25 cellular contexts compared by ENCODE assay signal in the genomic region with DNA sequence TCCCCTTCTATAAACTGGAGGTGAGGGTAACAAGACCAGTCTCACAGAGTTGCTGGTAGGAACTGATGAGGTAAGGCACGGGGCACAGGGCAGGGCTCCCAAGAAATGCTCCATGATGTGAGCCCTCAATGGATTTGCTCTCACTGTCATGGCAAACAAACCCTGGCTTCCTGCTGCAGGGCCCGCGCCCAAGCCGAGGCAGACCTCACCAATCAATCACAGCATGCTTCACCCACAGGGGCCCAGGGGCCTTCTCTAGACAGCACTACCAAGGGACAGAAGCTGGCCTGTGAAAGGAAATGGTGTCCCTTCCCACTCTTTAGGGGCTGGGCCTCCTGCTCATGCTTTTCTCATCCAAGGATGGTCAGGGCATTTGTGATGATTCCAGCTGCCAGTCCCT.
"Had no signal": no experiment of that assay in that cellular context is flagged by ENCODE, and none has a peak within 500 bp of the region (broad histone marks: within the 10 kb centered on the region; RNA-seq: fewer than 3 reads in every experiment).

No MANE protein-coding gene starts in this region.

- H3K79me2 ChIP-seq: hepatocyte had no signal

- H3K4me3 Mint-ChIP-seq: dendritic cell treated with granulocyte-macrophage colony-stimulating factor and Interleukin-4, amounts not matched to agents 40 ng/mL and 50 ng/mL, for 4 days; effector memory CD8-positive, alpha-beta T cell; endodermal cell; mesothelial cell of epicardium had no signal

- H3K27ac Mint-ChIP-seq: dendritic cell treated with granulocyte-macrophage colony-stimulating factor and Interleukin-4, amounts not matched to agents 40 ng/mL and 50 ng/mL, for 4 days; endodermal cell; mesothelial cell of epicardium had no signal

- ATAC-seq: effector memory CD8-positive, alpha-beta T cell; gastrocnemius medialis; left cardiac atrium; left lung; left ventricle myocardium superior; lower lobe of right lung; mucosa of descending colon had no signal

- DNase-seq: colonic mucosa; cortex of kidney; effector CD8-positive, alpha-beta T cell; effector memory CD8-positive, alpha-beta T cell; endodermal cell; erythroblast; esophagus squamous epithelium; foreskin fibroblast; foreskin melanocyte; gastrocnemius medialis; glutamatergic neuron; head of caudate nucleus; left cardiac atrium; left lung; left ventricle myocardium superior; lower lobe of right lung; mesenchymal stem cell; mucosa of descending colon had no signal

- H3K27ac ChIP-seq: colonic mucosa, epithelial cell of prostate, esophagus squamous epithelium, gastrocnemius medialis, hepatocyte, left lung, lower lobe of right lung had no signal

- H3K4me1 ChIP-seq: colonic mucosa, esophagus squamous epithelium, gastrocnemius medialis, left lung, lower lobe of right lung had no signal

- H3K27me3 Mint-ChIP-seq: dendritic cell treated with granulocyte-macrophage colony-stimulating factor and Interleukin-4, amounts not matched to agents 40 ng/mL and 50 ng/mL, for 4 days; effector memory CD8-positive, alpha-beta T cell had no signal

- H2AFZ ChIP-seq: hepatocyte had no signal

- H3K4me2 ChIP-seq: hepatocyte had no signal

- H3K4me1 Mint-ChIP-seq: endodermal cell had no signal

- H3K9me3 ChIP-seq: colonic mucosa, esophagus squamous epithelium, gastrocnemius medialis, left lung, lower lobe of right lung, mucosa of descending colon had no signal

- FAIRE-seq: endometrium, islet of Langerhans, keratinocyte had no signal

- H3K27me3 ChIP-seq: colonic mucosa, esophagus squamous epithelium, gastrocnemius medialis, hepatocyte, left lung had no signal

- H3K36me3 ChIP-seq: colonic mucosa, gastrocnemius medialis, lower lobe of right lung had no signal

- H3K4me3 ChIP-seq: colonic mucosa, esophagus squamous epithelium, gastrocnemius medialis, hepatocyte, left lung, lower lobe of right lung, mucosa of descending colon had no signal

- H3K9me3 Mint-ChIP-seq: dendritic cell treated with granulocyte-macrophage colony-stimulating factor and Interleukin-4, amounts not matched to agents 40 ng/mL and 50 ng/mL, for 4 days; effector memory CD8-positive, alpha-beta T cell; endodermal cell; mesothelial cell of epicardium had no signal
